Comparison of ENCODE assay signal across 8 cellular contexts in the genomic region with DNA sequence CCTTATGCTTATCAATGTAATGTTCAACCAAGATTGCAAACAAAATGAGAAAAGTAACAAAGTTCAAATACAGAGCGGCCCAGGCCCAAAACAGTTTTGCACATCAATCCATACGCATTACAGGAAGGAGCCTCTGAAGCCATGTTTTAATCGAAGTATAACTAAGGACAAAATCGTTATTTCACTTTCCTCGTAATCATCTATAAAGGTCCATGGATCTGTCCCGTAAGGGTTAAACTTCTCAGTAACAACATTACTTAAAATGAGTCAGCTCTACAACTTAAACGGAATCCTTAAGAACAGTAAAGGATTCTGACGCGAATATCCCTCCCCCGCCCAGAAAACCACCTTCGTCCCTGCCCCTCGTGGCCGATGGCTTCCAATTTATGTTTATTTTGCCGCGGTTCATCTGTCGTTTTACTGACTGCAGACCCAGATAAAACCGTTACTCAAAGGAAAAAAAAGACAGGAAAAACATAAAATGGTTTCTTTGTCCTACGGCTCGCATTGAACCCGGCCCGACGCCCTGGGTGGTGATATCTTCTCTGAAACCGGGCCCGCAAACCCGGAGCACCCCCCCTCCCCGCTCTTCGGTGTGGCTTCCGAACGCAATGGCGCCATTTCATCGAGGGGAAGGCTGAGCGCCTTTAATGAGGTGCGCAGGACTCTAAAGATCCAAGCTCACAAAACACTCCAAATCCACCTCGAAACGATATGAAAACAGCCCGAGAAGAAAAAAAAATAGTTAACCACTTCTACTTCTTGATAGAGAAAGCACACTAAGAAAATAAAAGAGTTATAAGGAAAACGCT. TPM values are rescaled to one million over a fixed set of nuclear protein-coding genes. Genes with fewer than 3 reads are reported as not detected.
DNase-seq lines count a peak whose midpoint lies in the region; ATAC-seq, FAIRE-seq and TF ChIP-seq lines count a peak whose summit lies in the region.

No MANE protein-coding gene starts in this region.

- no peak for DNase-seq in GM12891 (ENCODE audit: insufficient read length, low spot score)
- peak; percentile 51 for DNase-seq in NCI-H526 treated with DMSO at 0.1 percent for 48 hours (lab: John Stamatoyannopoulos, UW)
- DNase-seq in activated T-cell treated with anti-CD3 and anti-CD28 coated beads, Interleukin-2, amount 50 U/mL, for 1 hour = peak; percentile 67
- no peak for DNase-seq in naive B cell
- DNase-seq in stimulated activated naive B cell treated with anti-CD40 and anti-IgM and Interleukin-4, amounts not matched to agents 10 μg/mL and 1 μg/mL and 100 μg/mL, for 72 hours = peak; percentile 26

- H3K27ac ChIP-seq in esophagus (ENCODE audit: low read depth in 2 of 2, low read length in 1 of 2) = peak overlapping the region; percentile 100

- no peaks in the 10 kb centered on the region for H3K9me3 ChIP-seq in esophagus (ENCODE audit: control insufficient read depth in 2 of 2, insufficient read depth in 1 of 2, low read depth in 1 of 2, low read length in 1 of 2)

- H3K4me3 Mint-ChIP-seq in naive B cell = peak overlapping the region; percentile 97 to 100 (median 100)
- peak overlapping the region; percentile 94 to 99 for H3K4me3 Mint-ChIP-seq in stimulated activated naive B cell treated with anti-CD40 and anti-IgM and Interleukin-4, amounts not matched to agents 10 μg/mL and 1 μg/mL and 100 μg/mL, for 72 hours

- no peaks in the 10 kb centered on the region for H3K27me3 Mint-ChIP-seq in naive B cell
- peaks cover 0 to 8% of the 10 kb centered on the region in 2 donors for H3K27me3 Mint-ChIP-seq in stimulated activated naive B cell treated with anti-CD40 and anti-IgM and Interleukin-4, amounts not matched to agents 10 μg/mL and 1 μg/mL and 100 μg/mL, for 72 hours

- no peaks in the 10 kb centered on the region for H3K27me3 ChIP-seq in esophagus (ENCODE audit: control insufficient read depth in 1 of 2, insufficient read depth in 2 of 2, low read length in 2 of 2)

- WGBS in esophagus, 2 donors = 0 to 1% methylated on average over 37 of the region's 37 CpGs

- H3K27ac Mint-ChIP-seq in naive B cell = peak overlapping the region; percentile 99 to 100 (median 100)
- peak overlapping the region; percentile 100 for H3K27ac Mint-ChIP-seq in stimulated activated naive B cell treated with anti-CD40 and anti-IgM and Interleukin-4, amounts not matched to agents 10 μg/mL and 1 μg/mL and 100 μg/mL, for 72 hours

- peaks cover 47 to 64% (median 51%) of the 10 kb centered on the region in 3 donors for H3K4me1 Mint-ChIP-seq in naive B cell
- peaks cover 37 to 62% of the 10 kb centered on the region in 2 donors for H3K4me1 Mint-ChIP-seq in stimulated activated naive B cell treated with anti-CD40 and anti-IgM and Interleukin-4, amounts not matched to agents 10 μg/mL and 1 μg/mL and 100 μg/mL, for 72 hours

- ATAC-seq in naive B cell (ENCODE audit: low read depth in 2 of 2) (peak in 1 of 2 donors; percentile 7), HG02610 (IDR thresholded peaks at IDR 0.05; ENCODE audit: unreplicated experiment) (no peak), GM19324 (IDR thresholded peaks at IDR 0.05; ENCODE audit: low FRiP score, unreplicated experiment) (no peak)
- ATAC-seq in stimulated activated naive B cell treated with anti-CD40 and anti-IgM and Interleukin-4, amounts not matched to agents 10 μg/mL and 1 μg/mL and 100 μg/mL, for 72 hours (replicated peaks) = no peak

- peaks cover 0 to 4% (median 0%) of the 10 kb centered on the region in 7 donors for H3K9me3 Mint-ChIP-seq in naive B cell
- no peaks in the 10 kb centered on the region for H3K9me3 Mint-ChIP-seq in stimulated activated naive B cell treated with anti-CD40 and anti-IgM and Interleukin-4, amounts not matched to agents 10 μg/mL and 1 μg/mL and 100 μg/mL, for 72 hours

- FAIRE-seq in GM12891 (lab: Jason Lieb, UNC) = no peak

- peaks cover 41 to 44% of the 10 kb centered on the region in 2 donors for H3K36me3 Mint-ChIP-seq in naive B cell
- peaks cover 52 to 65% of the 10 kb centered on the region in 2 donors for H3K36me3 Mint-ChIP-seq in stimulated activated naive B cell treated with anti-CD40 and anti-IgM and Interleukin-4, amounts not matched to agents 10 μg/mL and 1 μg/mL and 100 μg/mL, for 72 hours

- no peaks in the 10 kb centered on the region for H3K4me1 ChIP-seq in esophagus (ENCODE audit: control insufficient read depth in 2 of 2, insufficient read depth in 2 of 2, low read length in 1 of 2)

- peak overlapping the region; percentile 96 to 99 for H3K4me3 ChIP-seq in esophagus (ENCODE audit: low read depth in 1 of 2, low read length in 2 of 2)

- TF ChIP-seq POLR2A in GM12891 (IDR thresholded peaks at IDR 0.05; ENCODE audit: low read depth, low read length) = no peak

- no peaks in the 10 kb centered on the region for H3K36me3 ChIP-seq in esophagus (ENCODE audit: control insufficient read depth in 2 of 2, insufficient read depth in 2 of 2, low read length in 1 of 2)

TF ChIP-seq in GM12891, 5 proteins besides CTCF, POLR2A, EP300 and RAD21:
- TF ChIP-seq TAF1 (IDR thresholded peaks at IDR 0.05; ENCODE audit: low read depth, low read length) = 0 out of 2 replicates have a peak, but pooled peaks have one; percentile 23
- TF ChIP-seq PAX5 (IDR thresholded peaks at IDR 0.05; ENCODE audit: insufficient read depth, low read length, severe bottlenecking) = no peak
- 0 out of 2 replicates have a peak, but pooled peaks have one; percentile 11 for TF ChIP-seq POLR2AphosphoS5 (IDR thresholded peaks at IDR 0.05; ENCODE audit: low read depth, low read length)
- TF ChIP-seq POU2F2 (IDR thresholded peaks at IDR 0.05; ENCODE audit: low read depth, low read length) = no peak
- TF ChIP-seq SPI1 (IDR thresholded peaks at IDR 0.05; ENCODE audit: low read depth, low read length) = no peak

RNA-seq across cellular contexts. Expression of a gene that starts 1.0 kb away (rescaled TPM):
- 848 TPM for polyA plus RNA-seq in GM12891 (2012; ENCODE audit: low read depth, missing spikeins)
- 100 to 1,000 TPM; 461 to 511 TPM for polyA plus RNA-seq in esophagus
- 100 to 1,000 TPM; 585 to 820 (median 621) TPM for polyA plus RNA-seq in naive B cell (ENCODE audit: low read depth in 6 of 6)

RNA-seq across cellular contexts. Expression of a gene that starts 2.0 kb away (rescaled TPM):
- 172 TPM for polyA plus RNA-seq in GM12891 (2012; ENCODE audit: low read depth, missing spikeins)
- 10 to 100 TPM; 51.1 to 66.5 TPM for polyA plus RNA-seq in esophagus
- polyA plus RNA-seq in naive B cell (ENCODE audit: low read depth in 6 of 6) = 100 to 1,000 TPM in 2 of 6 donors, 10 to 100 TPM in 4; 83.0 to 153 (median 94.2) TPM

RNA-seq across cellular contexts. Expression of a gene that starts 47.5 kb away (rescaled TPM):
- 7.2 TPM for polyA plus RNA-seq in GM12891 (2012; ENCODE audit: low read depth, missing spikeins)
- polyA plus RNA-seq in esophagus (1 to 10 TPM; 2.3 to 2.9 TPM), naive B cell (ENCODE audit: low read depth in 6 of 6) (1 to 10 TPM in 5 of 6 donors, under 1 TPM in 1; 0.93 to 4.1 (median 2.4) TPM)

Comparison
In these comparisons a context has a peak if more than half of its experiments do, and no peak if none do; other contexts are left out.
1. DNase-seq: peak in NCI-H526 treated with DMSO at 0.1 percent for 48 hours (single experiment), activated T-cell treated with anti-CD3 and anti-CD28 coated beads, Interleukin-2, amount 50 U/mL, for 1 hour (single experiment) and stimulated activated naive B cell treated with anti-CD40 and anti-IgM and Interleukin-4, amounts not matched to agents 10 μg/mL and 1 μg/mL and 100 μg/mL, for 72 hours (single experiment); none in GM12891 (single experiment) and naive B cell (single experiment).